Comparison of ENCODE assay signal across 14 cellular contexts in genomic region chr5:22850981-22851380, GRCh38. TPM values are rescaled to one million over a fixed set of nuclear protein-coding genes. Genes with fewer than 3 reads are reported as not detected.
"Had no signal": no experiment of that assay in that cellular context is flagged by ENCODE, and none has a peak within 500 bp of the region (broad histone marks: within the 10 kb centered on the region; RNA-seq: fewer than 3 reads in every experiment).

No MANE protein-coding gene starts in this region.

- H3K27me3 ChIP-seq: ascending aorta had no signal

- H3K4me3 ChIP-seq: ascending aorta had no signal

- H3K27ac ChIP-seq: ascending aorta, WERI-Rb-1 had no signal

- H3K36me3 ChIP-seq: ascending aorta, WERI-Rb-1 had no signal

- ATAC-seq: activated CD4-positive, alpha-beta T cell treated with anti-CD3 and anti-CD28 coated beads for 36 hours; activated T-cell treated with anti-CD3 and anti-CD28 coated beads, Interleukin-2, amount 50 U/mL, for 72 hours had no signal

- DNase-seq: activated CD4-positive, alpha-beta memory T cell treated with anti-CD3 and anti-CD28 coated beads, Interleukin-2, amount 10 ng/mL, durations not matched to agents 7 days and 5 days; activated CD4-positive, alpha-beta T cell treated with anti-CD3 and anti-CD28 coated beads for 36 hours; activated gamma-delta T cell treated with Interleukin-2 at 50 U/mL for 16 hours; activated naive CD8-positive, alpha-beta T cell treated with anti-CD3 and anti-CD28 coated beads for 36 hours; activated T-cell treated with anti-CD3 and anti-CD28 coated beads, Interleukin-2, amount 50 U/mL, for 72 hours; foreskin fibroblast; stimulated activated CD4-positive, alpha-beta T cell treated with anti-CD3 and anti-CD28 coated beads, Interleukin-12 subunit alpha, Interleukin-12 subunit beta, amount 100 ng/mL, for 4 hours; stimulated activated naive CD4-positive, alpha-beta T cell; substantia nigra; trophoblast cell; WERI-Rb-1 had no signal

- H3K4me1 ChIP-seq: ascending aorta had no signal

- H3K9me3 ChIP-seq: ascending aorta had no signal

RNA-seq across cellular contexts. Expression of gene CDH12, which starts 2.2 kb away (rescaled TPM):
- total RNA-seq: activated CD4-positive, alpha-beta memory T cell treated with anti-CD3 and anti-CD28 coated beads, Interleukin-2, amount 10 ng/mL, durations not matched to agents 7 days and 5 days; activated CD4-positive, alpha-beta T cell treated with anti-CD3 and anti-CD28 coated beads for 36 hours; activated naive CD8-positive, alpha-beta T cell treated with anti-CD3 and anti-CD28 coated beads for 36 hours; activated T-cell treated with anti-CD3 and anti-CD28 coated beads, Interleukin-2, amount 50 U/mL, for 72 hours; cardiac septum; osteocyte had no signal
